20 cellular contexts compared by ENCODE assay signal in genomic region chr1:24043345-24044032, GRCh38.
DNase-seq lines count a peak whose midpoint lies in the region; ATAC-seq and TF ChIP-seq lines count a peak whose summit lies in the region.
"Had no signal": no experiment of that assay in that cellular context is flagged by ENCODE, and none has a peak within 500 bp of the region (broad histone marks: within the 10 kb centered on the region; RNA-seq: fewer than 3 reads in every experiment).

No MANE protein-coding gene starts in this region.

- peaks cover 0 to 23% (median 18%) of the 10 kb centered on the region in 4 donors for H3K4me1 ChIP-seq in sigmoid colon

- H3K27me3 Mint-ChIP-seq in T-cell, result peaks cover 0 to 9% of the 10 kb centered on the region in 2 donors

- no peak for TF ChIP-seq EP300 in sigmoid colon (IDR thresholded peaks at IDR 0.05)

- H3K36me3 ChIP-seq in sigmoid colon, result no peaks in the 10 kb centered on the region
- H3K36me3 ChIP-seq: brain microvascular endothelial cell, left ventricle myocardium inferior, neutrophil, thyroid gland had no signal

- POLR2A ChIA-PET in T-cell (lab: Charles Lee), result no interaction called here

- CTCF ChIA-PET in T-cell (lab: Charles Lee), result no interaction called here

- no peaks in the 10 kb centered on the region for H3K9me3 ChIP-seq in sigmoid colon
- H3K9me3 ChIP-seq: Caco-2, left ventricle myocardium inferior, neutrophil, thyroid gland had no signal

- H3K4me3 ChIP-seq in sigmoid colon, result no peak overlapping the region
- H3K4me3 ChIP-seq: left ventricle myocardium inferior, thyroid gland had no signal

- H3K27me3 ChIP-seq in sigmoid colon, result no peaks in the 10 kb centered on the region
- H3K27me3 ChIP-seq: brain microvascular endothelial cell, neutrophil, thyroid gland had no signal

- TF ChIP-seq CTCF in sigmoid colon (IDR thresholded peaks at IDR 0.05), result no peak

- no peaks in the 10 kb centered on the region for H3K4me1 Mint-ChIP-seq in T-cell

- no peak overlapping the region for H3K27ac ChIP-seq in sigmoid colon
- H3K27ac ChIP-seq: brain microvascular endothelial cell, left ventricle myocardium inferior, neutrophil, thyroid gland had no signal

- whole genome bisulfite sequencing in sigmoid colon, 2 donors, result 74 to 77% methylated on average over 1 of the region's 1 CpG

- H3K9me3 Mint-ChIP-seq in T-cell, result no peaks in the 10 kb centered on the region
- H3K9me3 Mint-ChIP-seq: activated T-cell treated with anti-CD3 and anti-CD28 coated beads, Interleukin-2, amount 50 U/mL, for 72 hours; stimulated activated naive CD8-positive, alpha-beta T cell treated with anti-CD3 and anti-CD28 coated beads, Interleukin-15, Interleukin-2, amounts not matched to agents 100 ng/mL and 50 ng/mL, for 24 hours had no signal

- no peak overlapping the region for H3K27ac Mint-ChIP-seq in T-cell
- H3K27ac Mint-ChIP-seq: activated T-cell treated with anti-CD3 and anti-CD28 coated beads, Interleukin-2, amount 50 U/mL, for 72 hours; stimulated activated naive CD8-positive, alpha-beta T cell treated with anti-CD3 and anti-CD28 coated beads, Interleukin-15, Interleukin-2, amounts not matched to agents 100 ng/mL and 50 ng/mL, for 24 hours had no signal

- peak; percentile 45 for DNase-seq in ELF-1 (ENCODE audit: low read depth, low spot score)
- peak; percentile 62 to 64 for DNase-seq in NCI-H187 (lab: John Stamatoyannopoulos, UW)
- peak; percentile 18 for DNase-seq in NCI-H345 treated with DMSO at 0.1 percent for 48 hours (lab: John Stamatoyannopoulos, UW; ENCODE audit: unreplicated experiment)
- peak; percentile 8 for DNase-seq in sigmoid colon
- no peak for DNase-seq in T-cell
- DNase-seq in NCI-H1694 (lab: John Stamatoyannopoulos, UW), result no peak
- no peak for DNase-seq in DMS153 (lab: John Stamatoyannopoulos, UW)
- DNase-seq: ACHN; activated CD4-positive, CD25-positive, alpha-beta regulatory T cell; activated naive CD4-positive, alpha-beta T cell treated with Interleukin-2 at 50 U/mL for 16 hours; activated T-cell treated with anti-CD3 and anti-CD28 coated beads, Interleukin-2, amount 50 U/mL, for 72 hours; brain microvascular endothelial cell; Caco-2; hypothalamus; left ventricle myocardium inferior; NCI-H526 treated with DMSO at 0.1 percent for 48 hours; T-helper 1 cell; thyroid gland had no signal

- TF ChIP-seq POLR2A in sigmoid colon (IDR thresholded peaks at IDR 0.05), result no peak

- H3K36me3 Mint-ChIP-seq in T-cell, result no peaks in the 10 kb centered on the region

- no peak overlapping the region for H3K4me3 Mint-ChIP-seq in T-cell
- H3K4me3 Mint-ChIP-seq: activated T-cell treated with anti-CD3 and anti-CD28 coated beads, Interleukin-2, amount 50 U/mL, for 72 hours; stimulated activated naive CD8-positive, alpha-beta T cell treated with anti-CD3 and anti-CD28 coated beads, Interleukin-15, Interleukin-2, amounts not matched to agents 100 ng/mL and 50 ng/mL, for 24 hours had no signal

- intact Hi-C loops in sigmoid colon (cut with DNase I), result no loop called here

- ATAC-seq in T-cell (replicated peaks in 1 of 4), result no peak
- ATAC-seq: activated T-cell treated with anti-CD3 and anti-CD28 coated beads, Interleukin-2, amount 50 U/mL, for 72 hours had no signal

Comparison
In these comparisons a context has a peak if more than half of its experiments do, and no peak if none do; other contexts are left out.
1. DNase-seq: peak in ELF-1 (single experiment), NCI-H187 (2 of 2), NCI-H345 treated with DMSO at 0.1 percent for 48 hours (single experiment) and sigmoid colon (single experiment); none in T-cell (0 of 34), NCI-H1694 (single experiment) and DMS153 (single experiment).